ENCODE assay signal across 18 cellular contexts in the genomic region with DNA sequence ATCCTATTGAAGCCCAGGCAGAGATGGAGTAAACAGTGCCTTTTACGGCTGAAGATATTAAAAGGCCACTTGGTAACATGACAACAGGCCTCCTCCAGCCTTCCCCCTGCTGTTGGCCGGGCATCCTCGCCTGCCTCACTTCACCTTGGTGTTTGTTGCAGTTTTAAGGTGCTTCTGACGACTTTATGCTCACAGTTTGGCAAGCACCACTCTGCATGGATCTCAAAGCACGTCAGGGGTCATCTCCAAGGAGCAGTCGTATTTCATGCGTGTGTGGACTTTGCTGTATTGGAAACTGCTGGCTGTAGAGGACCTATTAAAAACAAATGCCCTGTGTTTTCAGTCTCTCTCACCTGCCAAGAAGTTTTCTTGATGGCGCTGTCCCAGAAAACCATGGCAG.
"Had no signal": no experiment of that assay in that cellular context is flagged by ENCODE, and none has a peak within 500 bp of the region (broad histone marks: within the 10 kb centered on the region; RNA-seq: fewer than 3 reads in every experiment).

No MANE protein-coding gene starts in this region.

- H3K9me3 Mint-ChIP-seq: activated B cell treated with CpG ODN at 0.5 μM for 24 hours; activated naive CD4-positive, alpha-beta T cell treated with anti-CD3 and anti-CD28 coated beads, Interleukin-2, amount 50 U/mL, for 72 hours; activated T-cell treated with anti-CD3 and anti-CD28 coated beads, Interleukin-2, amount 50 U/mL, for 4 hours; central memory CD8-positive, alpha-beta T cell; effector memory CD8-positive, alpha-beta T cell; natural killer cell; stimulated activated naive CD8-positive, alpha-beta T cell treated with anti-CD3 and anti-CD28 coated beads, Interleukin-15, Interleukin-2, amounts not matched to agents 100 ng/mL and 50 ng/mL, for 24 hours; T-helper 1 cell treated with Interleukin-12 subunit alpha and Interleukin-12 subunit beta and Interleukin-4 antibody, amounts not matched to agents 30 μg/mL and 1 μg/mL, for 36 hours had no signal

- H3K27ac Mint-ChIP-seq: activated B cell treated with CpG ODN at 0.5 μM for 24 hours; activated naive CD4-positive, alpha-beta T cell treated with anti-CD3 and anti-CD28 coated beads, Interleukin-2, amount 50 U/mL, for 72 hours; effector memory CD8-positive, alpha-beta T cell; natural killer cell; stimulated activated naive CD8-positive, alpha-beta T cell treated with anti-CD3 and anti-CD28 coated beads, Interleukin-15, Interleukin-2, amounts not matched to agents 100 ng/mL and 50 ng/mL, for 24 hours; T-helper 1 cell treated with Interleukin-12 subunit alpha and Interleukin-12 subunit beta and Interleukin-4 antibody, amounts not matched to agents 30 μg/mL and 1 μg/mL, for 36 hours had no signal

- ATAC-seq: activated naive CD4-positive, alpha-beta T cell treated with anti-CD3 and anti-CD28 coated beads, Interleukin-2, amount 50 U/mL, for 72 hours; activated T-cell treated with anti-CD3 and anti-CD28 coated beads, Interleukin-2, amount 50 U/mL, for 4 hours; body of pancreas; effector memory CD8-positive, alpha-beta T cell; mucosa of descending colon; natural killer cell had no signal

- H3K4me1 Mint-ChIP-seq: activated B cell treated with CpG ODN at 0.5 μM for 24 hours; central memory CD8-positive, alpha-beta T cell; natural killer cell had no signal

- H3K36me3 ChIP-seq: thoracic aorta had no signal

- DNase-seq: activated B cell treated with CpG ODN at 0.5 μM for 24 hours; activated CD4-positive, alpha-beta T cell treated with anti-CD3 and anti-CD28 coated beads, Interleukin-2, amount 50 U/mL, for 1 hour; activated effector memory CD4-positive, alpha-beta T cell treated with anti-CD3 and anti-CD28 coated beads, Interleukin-2, amount 50 U/mL, for 16 hours; activated T-cell treated with anti-CD3 and anti-CD28 coated beads, Interleukin-2, amount 50 U/mL, for 4 hours; amniotic stem cell; body of pancreas; effector memory CD8-positive, alpha-beta T cell; erythroblast; mucosa of descending colon; natural killer cell; stimulated activated CD4-positive, alpha-beta T cell treated with anti-CD3 and anti-CD28 coated beads, Interleukin-4, amount 100 ng/mL, for 1 hour; stimulated activated CD8-positive, alpha-beta memory T cell treated with anti-CD3 and anti-CD28 coated beads, Interleukin-4, amount 100 ng/mL, for 48 hours had no signal

- H3K27ac ChIP-seq: body of pancreas, SK-N-MC, thoracic aorta had no signal

- H3K9me3 ChIP-seq: body of pancreas, mucosa of descending colon, thoracic aorta had no signal

- H3K27me3 ChIP-seq: body of pancreas had no signal

- H3K27me3 Mint-ChIP-seq: stimulated activated naive CD8-positive, alpha-beta T cell treated with anti-CD3 and anti-CD28 coated beads, Interleukin-15, Interleukin-2, amounts not matched to agents 100 ng/mL and 50 ng/mL, for 24 hours had no signal

- H3K4me3 Mint-ChIP-seq: activated B cell treated with CpG ODN at 0.5 μM for 24 hours; activated T-cell treated with anti-CD3 and anti-CD28 coated beads, Interleukin-2, amount 50 U/mL, for 4 hours; central memory CD8-positive, alpha-beta T cell; effector memory CD8-positive, alpha-beta T cell; natural killer cell; stimulated activated naive CD8-positive, alpha-beta T cell treated with anti-CD3 and anti-CD28 coated beads, Interleukin-15, Interleukin-2, amounts not matched to agents 100 ng/mL and 50 ng/mL, for 24 hours; T-helper 1 cell treated with Interleukin-12 subunit alpha and Interleukin-12 subunit beta and Interleukin-4 antibody, amounts not matched to agents 30 μg/mL and 1 μg/mL, for 36 hours had no signal

- H3K4me3 ChIP-seq: body of pancreas, mucosa of descending colon, SK-N-MC, thoracic aorta had no signal

- H3K36me3 Mint-ChIP-seq: activated naive CD4-positive, alpha-beta T cell treated with anti-CD3 and anti-CD28 coated beads, Interleukin-2, amount 50 U/mL, for 72 hours; natural killer cell had no signal
